Comparison of ENCODE assay signal across 25 cellular contexts in the genomic region with DNA sequence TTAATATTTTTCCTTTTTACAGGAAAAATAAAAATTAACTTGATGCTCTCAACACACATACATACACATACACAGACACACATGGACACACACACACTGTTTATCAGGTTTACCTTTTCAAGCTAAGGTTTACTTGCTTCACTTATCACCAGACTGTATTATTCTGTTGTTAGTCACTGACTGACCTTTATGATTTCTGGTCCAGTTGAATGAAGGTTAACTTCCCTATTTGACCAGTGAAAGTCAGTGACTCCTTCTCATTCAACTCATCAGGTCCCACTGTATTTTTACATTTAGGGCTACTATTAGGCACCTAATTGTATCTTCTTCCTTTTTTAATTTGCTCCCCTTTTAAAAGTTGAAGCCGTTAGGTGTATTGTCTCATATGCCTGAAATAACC. TPM values are rescaled to one million over a fixed set of nuclear protein-coding genes. Genes with fewer than 3 reads are reported as not detected.
DNase-seq lines count a peak whose midpoint lies in the region; ATAC-seq, FAIRE-seq and TF ChIP-seq lines count a peak whose summit lies in the region.
"Had no signal": no experiment of that assay in that cellular context is flagged by ENCODE, and none has a peak within 500 bp of the region (broad histone marks: within the 10 kb centered on the region; RNA-seq: fewer than 3 reads in every experiment).

No MANE protein-coding gene starts in this region.

- H3K4me3 ChIP-seq in astrocyte (ENCODE audit: insufficient read depth, low read depth, low read length): no peak overlapping the region
- H3K4me3 ChIP-seq in small intestine (ENCODE audit: low read depth in 1 of 2, low read length in 2 of 2): no peak overlapping the region
- H3K4me3 ChIP-seq: A549; BLaER1 treated with 17β-estradiol and CSF1 and Interleukin-3, amounts not matched to agents 10 nM and 100 nM had no signal

- H3K9me3 ChIP-seq in astrocyte (ENCODE audit: insufficient read depth, low read depth, low read length): no peaks in the 10 kb centered on the region
- no peaks in the 10 kb centered on the region for H3K9me3 ChIP-seq in small intestine (ENCODE audit: control insufficient read depth, low read depth)
- H3K9me3 ChIP-seq: A549; BLaER1 treated with 17β-estradiol and CSF1 and Interleukin-3, amounts not matched to agents 10 nM and 100 nM had no signal

- no peak overlapping the region for H3K9ac ChIP-seq in astrocyte (ENCODE audit: low read length)
- H3K9ac ChIP-seq: BLaER1 treated with 17β-estradiol and CSF1 and Interleukin-3, amounts not matched to agents 10 nM and 100 nM had no signal

- H3K4me1 ChIP-seq in astrocyte (ENCODE audit: insufficient read depth, low read length): peaks cover 5% of the 10 kb centered on the region
- no peaks in the 10 kb centered on the region for H3K4me1 ChIP-seq in small intestine (ENCODE audit: control insufficient read depth in 2 of 2, insufficient read depth in 1 of 2, low read depth in 1 of 2, low read length in 1 of 2)
- H3K4me1 ChIP-seq: A549 had no signal

- H2AFZ ChIP-seq in astrocyte (ENCODE audit: low read depth, low read length): no peak overlapping the region

- H3K4me1 Mint-ChIP-seq in astrocyte (ENCODE audit: low read depth, unreplicated experiment): peaks cover 16% of the 10 kb centered on the region

- H3K9me3 Mint-ChIP-seq in astrocyte (ENCODE audit: unreplicated experiment): no peaks in the 10 kb centered on the region
- H3K9me3 Mint-ChIP-seq: CD4-positive, alpha-beta memory T cell; CD4-positive, CD25-positive, alpha-beta regulatory T cell; CD8-positive, alpha-beta memory T cell had no signal

- H3K27ac ChIP-seq in astrocyte (ENCODE audit: low read depth, low read length): no peak overlapping the region
- no peak overlapping the region for H3K27ac ChIP-seq in small intestine (ENCODE audit: low read depth in 1 of 2, low read length in 1 of 2)
- H3K27ac ChIP-seq: 22Rv1; A549; BLaER1 treated with 17β-estradiol and CSF1 and Interleukin-3, amounts not matched to agents 10 nM and 100 nM; C4-2B had no signal

- no peaks in the 10 kb centered on the region for H3K79me2 ChIP-seq in astrocyte (ENCODE audit: insufficient read depth, low read length)

- no peak overlapping the region for H3K4me2 ChIP-seq in astrocyte (ENCODE audit: low read length)
- H3K4me2 ChIP-seq: A549; BLaER1 treated with 17β-estradiol and CSF1 and Interleukin-3, amounts not matched to agents 10 nM and 100 nM had no signal

- no peaks in the 10 kb centered on the region for H3K27me3 ChIP-seq in astrocyte (ENCODE audit: insufficient read depth, low read length)
- H3K27me3 ChIP-seq in small intestine (ENCODE audit: control insufficient read depth in 2 of 2, insufficient read depth in 2 of 2, low read length in 2 of 2): no peaks in the 10 kb centered on the region

- no peak overlapping the region for H3K27ac Mint-ChIP-seq in astrocyte (ENCODE audit: unreplicated experiment)
- H3K27ac Mint-ChIP-seq: B cell; CD4-positive, alpha-beta memory T cell; CD4-positive, CD25-positive, alpha-beta regulatory T cell had no signal

- H3K36me3 ChIP-seq in astrocyte (ENCODE audit: insufficient read depth, low read length) (no peaks in the 10 kb centered on the region), small intestine (ENCODE audit: control insufficient read depth in 2 of 2, insufficient read depth in 2 of 2, low read length in 2 of 2) (no peaks in the 10 kb centered on the region)

- peak; percentile 63 for FAIRE-seq in astrocyte (lab: Jason Lieb, UNC)
- FAIRE-seq in small intestine (lab: Jason Lieb, UNC): no peak
- FAIRE-seq: A549, GM12891, GM18507 had no signal

- TF ChIP-seq CTCF in astrocyte (IDR thresholded peaks at IDR 0.05; ENCODE audit: insufficient read depth, low read depth, low read length): no peak

- 90 to 100% (median 98%) methylated on average over 1 of the region's 1 CpG for whole genome bisulfite sequencing in small intestine, 3 donors

- H3K27me3 Mint-ChIP-seq in astrocyte (ENCODE audit: low read depth, unreplicated experiment): no peaks in the 10 kb centered on the region
- H3K27me3 Mint-ChIP-seq: B cell; CD4-positive, alpha-beta memory T cell; CD4-positive, CD25-positive, alpha-beta regulatory T cell; CD8-positive, alpha-beta memory T cell had no signal

- H3K36me3 Mint-ChIP-seq in astrocyte (ENCODE audit: low read depth, unreplicated experiment): no peaks in the 10 kb centered on the region
- H3K36me3 Mint-ChIP-seq: CD4-positive, alpha-beta memory T cell; CD4-positive, CD25-positive, alpha-beta regulatory T cell had no signal

- H4K20me1 ChIP-seq in astrocyte (ENCODE audit: insufficient read depth, low read length): no peaks in the 10 kb centered on the region

- H3K4me3 Mint-ChIP-seq in astrocyte (ENCODE audit: unreplicated experiment): no peak overlapping the region
- H3K4me3 Mint-ChIP-seq: B cell; CD4-positive, alpha-beta memory T cell; CD4-positive, CD25-positive, alpha-beta regulatory T cell; CD8-positive, alpha-beta memory T cell had no signal

- peak; percentile 15 for DNase-seq in CD1c-positive myeloid dendritic cell (ENCODE audit: extremely low spot score)
- no peak for DNase-seq in astrocyte (ENCODE audit: low read depth)
- peak; percentile 6 for DNase-seq in small intestine
- no peak for DNase-seq in NCI-H526 (lab: John Stamatoyannopoulos, UW)
- DNase-seq in NCI-H2196 treated with DMSO at 0.1 percent for 48 hours (lab: John Stamatoyannopoulos, UW; ENCODE audit: unreplicated experiment): no peak
- DNase-seq: AML-193; CD4-positive, alpha-beta memory T cell; CD4-positive, CD25-positive, alpha-beta regulatory T cell; CD8-positive, alpha-beta memory T cell; COR-L47; DMS 273 treated with DMSO at 0.1 percent for 48 hours; DMS153; DMS53; DMS79; DND-41; EL; GDM1 had no signal

- no peak for ATAC-seq in HG03139 (IDR thresholded peaks at IDR 0.05; ENCODE audit: unreplicated experiment)
- ATAC-seq: A549 had no signal

RNA-seq across cellular contexts. Expression of gene DIAPH2, which starts 16.0 kb away (rescaled TPM):
- total RNA-seq in astrocyte: 9.0 and 9.8 TPM in 2 replicates
- polyA plus RNA-seq in small intestine: 1 to 10 TPM; 5.1 to 6.3 (median 6.0) TPM

Comparison
In these comparisons a context has a peak if more than half of its experiments do, and no peak if none do; other contexts are left out.
1. DNase-seq: peak in CD1c-positive myeloid dendritic cell (single experiment) and small intestine (single experiment); none in astrocyte (single experiment), NCI-H526 (0 of 2) and NCI-H2196 treated with DMSO at 0.1 percent for 48 hours (single experiment).